ENCODE assay signal across 3 cellular contexts in genomic region chr18:79690586-79691482, GRCh38.
TF ChIP-seq lines count a peak whose summit lies in the region.

No MANE protein-coding gene starts in this region.

TF ChIP-seq in SK-N-SH, 30 proteins besides CTCF, POLR2A, EP300 and RAD21:
- TF ChIP-seq GATA2 (CRISPR knock-in tag; IDR thresholded peaks at IDR 0.05) (no peak), REST (IDR thresholded peaks at IDR 0.05; ENCODE audit: low read depth, low read length) (no peak), FOXJ3 (CRISPR knock-in tag; IDR thresholded peaks at IDR 0.05) (no peak), MEF2A (IDR thresholded peaks at IDR 0.05; ENCODE audit: borderline replicate concordance, low read depth) (no peak)

TF ChIP-seq in SK-N-SH treated with all-trans-retinoic acid at 6 μM for 48 hours, 23 proteins besides CTCF, POLR2A, EP300 and RAD21:
- TF ChIP-seq ZNF565 (CRISPR knock-in tag; conservative IDR thresholded peaks at IDR 0.05; ENCODE audit: low read depth), result no peak
- no peak for TF ChIP-seq PATZ1 (CRISPR knock-in tag; IDR thresholded peaks at IDR 0.05; ENCODE audit: borderline replicate concordance)
- no peak for TF ChIP-seq GLIS3 (CRISPR knock-in tag; IDR thresholded peaks at IDR 0.05)
- TF ChIP-seq ESRRG (CRISPR knock-in tag; IDR thresholded peaks at IDR 0.05), result no peak
- TF ChIP-seq TCF4 (CRISPR knock-in tag; IDR thresholded peaks at IDR 0.05; ENCODE audit: borderline replicate concordance), result no peak
- TF ChIP-seq TSHZ2 (CRISPR knock-in tag; IDR thresholded peaks at IDR 0.05), result no peak
- no peak for TF ChIP-seq OSR1 (CRISPR knock-in tag; IDR thresholded peaks at IDR 0.05)
- no peak for TF ChIP-seq ZFP3 (CRISPR knock-in tag; IDR thresholded peaks at IDR 0.05)
- no peak for TF ChIP-seq ZNF70 (CRISPR knock-in tag; IDR thresholded peaks at IDR 0.05)
- no peak for TF ChIP-seq ZFP30 (CRISPR knock-in tag; IDR thresholded peaks at IDR 0.05)
- TF ChIP-seq CREB5 (CRISPR knock-in tag; IDR thresholded peaks at IDR 0.05; ENCODE audit: low read depth), result no peak
- TF ChIP-seq ZNF8 (CRISPR knock-in tag; IDR thresholded peaks at IDR 0.05), result no peak
- no peak for TF ChIP-seq BACH2 (CRISPR knock-in tag; IDR thresholded peaks at IDR 0.05; ENCODE audit: borderline replicate concordance)
- no peak for TF ChIP-seq CSRNP3 (CRISPR knock-in tag; IDR thresholded peaks at IDR 0.05)
- no peak for TF ChIP-seq RARB (CRISPR knock-in tag; IDR thresholded peaks at IDR 0.05)
- no peak for TF ChIP-seq PPARA (CRISPR knock-in tag; IDR thresholded peaks at IDR 0.05; ENCODE audit: borderline replicate concordance)
- TF ChIP-seq ARNTL (CRISPR knock-in tag; IDR thresholded peaks at IDR 0.05; ENCODE audit: borderline replicate concordance, low read depth), result no peak
- no peak for TF ChIP-seq CSDC2 (CRISPR knock-in tag; IDR thresholded peaks at IDR 0.05)

TF ChIP-seq in GM23338, 12 proteins besides CTCF, POLR2A, EP300 and RAD21:
- TF ChIP-seq ZNF331 (CRISPR knock-in tag; IDR thresholded peaks at IDR 0.05; ENCODE audit: low read depth), result no peak
- no peak for TF ChIP-seq REST (IDR thresholded peaks at IDR 0.05; ENCODE audit: unreplicated experiment)
- no peak for TF ChIP-seq JUNB (IDR thresholded peaks at IDR 0.05; ENCODE audit: unreplicated experiment)
- TF ChIP-seq ZNF462 (CRISPR knock-in tag; IDR thresholded peaks at IDR 0.05), result no peak
- TF ChIP-seq POLR2AphosphoS5 (IDR thresholded peaks at IDR 0.05; ENCODE audit: low read depth), result no peak
- TF ChIP-seq CREB1 (CRISPR knock-in tag; IDR thresholded peaks at IDR 0.05; ENCODE audit: low read depth), result no peak
- no peak for TF ChIP-seq EZH2phosphoT487 (IDR thresholded peaks at IDR 0.05; ENCODE audit: unreplicated experiment)
- TF ChIP-seq EZH2 (IDR thresholded peaks at IDR 0.05; ENCODE audit: low read depth, unreplicated experiment), result no peak
- TF ChIP-seq STAT1 (IDR thresholded peaks at IDR 0.05; ENCODE audit: unreplicated experiment), result no peak
- no peak for TF ChIP-seq NANOG (IDR thresholded peaks at IDR 0.05; ENCODE audit: borderline replicate concordance)
- no peak for TF ChIP-seq ZNF114 (CRISPR knock-in tag; IDR thresholded peaks at IDR 0.05)
- TF ChIP-seq ETS1 (IDR thresholded peaks at IDR 0.05), result no peak
TF ChIP-seq in GM23338: peak in this region for 0.
